ENCODE assay signal across 33 cellular contexts in the genomic region with DNA sequence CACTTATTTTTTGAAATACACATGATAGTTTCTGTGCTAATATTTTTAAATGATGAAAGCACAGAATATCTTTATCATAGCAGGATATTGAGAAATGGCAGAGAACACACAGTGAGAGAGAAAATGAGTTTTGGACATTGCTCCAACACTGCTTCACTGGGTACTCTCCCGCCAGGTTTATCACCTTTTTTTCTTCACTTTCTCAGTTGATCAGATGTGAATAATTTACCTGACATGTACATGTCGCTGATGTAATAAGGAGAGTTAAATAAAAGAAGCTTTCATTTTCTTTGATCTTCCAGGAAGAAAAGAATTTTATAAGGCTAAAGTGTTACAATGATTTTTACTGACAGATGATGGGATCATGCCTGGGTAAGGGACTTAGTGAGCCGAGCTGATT.
"Had no signal": no experiment of that assay in that cellular context is flagged by ENCODE, and none has a peak within 500 bp of the region (broad histone marks: within the 10 kb centered on the region; RNA-seq: fewer than 3 reads in every experiment).

No MANE protein-coding gene starts in this region.

- H3K4me3 Mint-ChIP-seq: activated B cell treated with CpG ODN at 0.5 μM for 24 hours; activated CD8-positive, alpha-beta T cell treated with anti-CD3 and anti-CD28 coated beads for 36 hours; activated naive CD8-positive, alpha-beta T cell; activated T-cell treated with anti-CD3 and anti-CD28 coated beads, Interleukin-2, amount 50 U/mL, for 4 hours; activated T-helper 17 cell treated with anti-CD3 and anti-CD28 coated beads, Interleukin-2, amount 50 U/mL, for 72 hours; central memory CD8-positive, alpha-beta T cell; dendritic cell treated with granulocyte-macrophage colony-stimulating factor and Interleukin-4, amounts not matched to agents 40 ng/mL and 50 ng/mL, for 4 days; endodermal cell; T-helper 17 cell; T-helper 2 cell treated with Interferon-gamma antibody and Interleukin-4, amounts not matched to agents 5 μg/mL and 100 μg/mL, for 36 hours had no signal

- H3K9me3 Mint-ChIP-seq: activated B cell treated with CpG ODN at 0.5 μM for 24 hours; activated CD8-positive, alpha-beta T cell treated with anti-CD3 and anti-CD28 coated beads for 36 hours; activated T-cell treated with anti-CD3 and anti-CD28 coated beads, Interleukin-2, amount 50 U/mL, for 4 hours; activated T-helper 17 cell treated with anti-CD3 and anti-CD28 coated beads, Interleukin-2, amount 50 U/mL, for 72 hours; central memory CD8-positive, alpha-beta T cell; dendritic cell treated with granulocyte-macrophage colony-stimulating factor and Interleukin-4, amounts not matched to agents 40 ng/mL and 50 ng/mL, for 4 days; endodermal cell; T-helper 2 cell treated with Interferon-gamma antibody and Interleukin-4, amounts not matched to agents 5 μg/mL and 100 μg/mL, for 36 hours had no signal

- FAIRE-seq: astrocyte, bronchial epithelial cell had no signal

- H3K4me1 ChIP-seq: gastrocnemius medialis had no signal

- DNase-seq: activated B cell treated with CpG ODN at 0.5 μM for 24 hours; activated CD4-positive, alpha-beta T cell treated with anti-CD3 and anti-CD28 coated beads for 48 hours; activated CD4-positive, alpha-beta T cell treated with anti-CD3 and anti-CD28 coated beads, Interleukin-2, amount 50 U/mL, for 1 hour; activated CD4-positive, alpha-beta T cell treated with anti-CD3 and anti-CD28 coated beads, Interleukin-2, amount 50 U/mL, for 48 hours; activated CD8-positive, alpha-beta memory T cell treated with anti-CD3 and anti-CD28 coated beads for 24 hours; activated CD8-positive, alpha-beta T cell treated with anti-CD3 and anti-CD28 coated beads for 36 hours; activated effector memory CD4-positive, alpha-beta T cell treated with Interleukin-2 at 50 U/mL for 16 hours; activated gamma-delta T cell treated with Interleukin-2 at 50 U/mL for 16 hours; activated naive CD4-positive, alpha-beta T cell treated with anti-CD3 and anti-CD28 coated beads, Interleukin-2, amount 50 U/mL, for 16 hours; activated naive CD4-positive, alpha-beta T cell treated with Interleukin-2 at 50 U/mL for 16 hours; activated T-cell treated with anti-CD3 and anti-CD28 coated beads, Interleukin-2, amount 50 U/mL, for 4 hours; amniotic stem cell; anterior cingulate cortex; brain microvascular endothelial cell; dorsolateral prefrontal cortex; effector memory CD4-positive, alpha-beta T cell; endodermal cell; foreskin fibroblast; gastrocnemius medialis; head of caudate nucleus; T-helper 17 cell; T1000; WERI-Rb-1 had no signal

- H3K36me3 ChIP-seq: brain microvascular endothelial cell, gastrocnemius medialis, WERI-Rb-1 had no signal

- H3K4me1 Mint-ChIP-seq: activated B cell treated with CpG ODN at 0.5 μM for 24 hours; activated T-helper 17 cell treated with anti-CD3 and anti-CD28 coated beads, Interleukin-2, amount 50 U/mL, for 72 hours; central memory CD8-positive, alpha-beta T cell had no signal

- H3K27ac ChIP-seq: brain microvascular endothelial cell, coronary artery, dorsolateral prefrontal cortex, gastrocnemius medialis, WERI-Rb-1 had no signal

- H3K27me3 Mint-ChIP-seq: central memory CD8-positive, alpha-beta T cell had no signal

- H3K36me3 Mint-ChIP-seq: activated naive CD8-positive, alpha-beta T cell had no signal

- ATAC-seq: activated CD4-positive, CD25-positive, alpha-beta regulatory T cell treated with anti-CD3 and anti-CD28 coated beads, Interleukin-2, amount 50 U/mL, for 24 hours; activated CD8-positive, alpha-beta T cell treated with anti-CD3 and anti-CD28 coated beads for 36 hours; activated T-cell treated with anti-CD3 and anti-CD28 coated beads, Interleukin-2, amount 50 U/mL, for 4 hours; activated T-helper 17 cell treated with anti-CD3 and anti-CD28 coated beads, Interleukin-2, amount 50 U/mL, for 72 hours; esophagus mucosa; gastrocnemius medialis; T-helper 17 cell had no signal

- H3K27ac Mint-ChIP-seq: activated B cell treated with CpG ODN at 0.5 μM for 24 hours; activated CD8-positive, alpha-beta T cell treated with anti-CD3 and anti-CD28 coated beads for 36 hours; activated naive CD8-positive, alpha-beta T cell; activated T-helper 17 cell treated with anti-CD3 and anti-CD28 coated beads, Interleukin-2, amount 50 U/mL, for 72 hours; dendritic cell treated with granulocyte-macrophage colony-stimulating factor and Interleukin-4, amounts not matched to agents 40 ng/mL and 50 ng/mL, for 4 days; endodermal cell; T-helper 17 cell; T-helper 2 cell treated with Interferon-gamma antibody and Interleukin-4, amounts not matched to agents 5 μg/mL and 100 μg/mL, for 36 hours had no signal

- H3K9me3 ChIP-seq: gastrocnemius medialis had no signal

- H3K4me3 ChIP-seq: coronary artery, dorsolateral prefrontal cortex, gastrocnemius medialis had no signal

- H3K27me3 ChIP-seq: brain microvascular endothelial cell, dorsolateral prefrontal cortex, gastrocnemius medialis had no signal
